ENCODE assay signal across 32 cellular contexts in genomic region chr20:63578224-63579016, GRCh38. TPM values are rescaled to one million over a fixed set of nuclear protein-coding genes. Genes with fewer than 3 reads are reported as not detected.
DNase-seq lines count a peak whose midpoint lies in the region; ATAC-seq and TF ChIP-seq lines count a peak whose summit lies in the region.
"Had no signal": no experiment of that assay in that cellular context is flagged by ENCODE, and none has a peak within 500 bp of the region (broad histone marks: within the 10 kb centered on the region; RNA-seq: fewer than 3 reads in every experiment).

No MANE protein-coding gene starts in this region.

- H3K9ac ChIP-seq in OCI-LY1 (ENCODE audit: low read length): no peak overlapping the region

- peaks cover 14% of the 10 kb centered on the region for H3K4me1 Mint-ChIP-seq in neural crest cell
- H3K4me1 Mint-ChIP-seq: GM23338, mesothelial cell of epicardium had no signal

- TF ChIP-seq CTCF in right atrium auricular region (IDR thresholded peaks at IDR 0.05) (no peak), GM10266 (IDR thresholded peaks at IDR 0.05; ENCODE audit: control insufficient read depth, insufficient read depth, low read depth, missing control alignments) (peak; percentile 27), OCI-LY1 (IDR thresholded peaks at IDR 0.05; ENCODE audit: low read length) (peak; percentile 48), neural crest cell (conservative IDR thresholded peaks at IDR 0.05) (no peak), foreskin keratinocyte (conservative IDR thresholded peaks at IDR 0.05) (no peak)

- H3K9me2 ChIP-seq in OCI-LY1 (ENCODE audit: low read depth, low read length): no peaks in the 10 kb centered on the region

- H3K4me2 ChIP-seq in OCI-LY1 (ENCODE audit: low read length): no peak overlapping the region
- H3K4me2 ChIP-seq: GM23338 had no signal

- H3F3A ChIP-seq in OCI-LY1 (ENCODE audit: insufficient read depth, low read length): no peaks in the 10 kb centered on the region

- H3K27me3 Mint-ChIP-seq in neural crest cell (ENCODE audit: low read depth): no peaks in the 10 kb centered on the region

- no peak overlapping the region for H3K4me3 Mint-ChIP-seq in neural crest cell
- H3K4me3 Mint-ChIP-seq: activated T-cell treated with anti-CD3 and anti-CD28 coated beads, Interleukin-2, amount 50 U/mL, for 4 hours; GM23338; immature natural killer cell; mesothelial cell of epicardium had no signal

- H3K36me3 ChIP-seq in right atrium auricular region (no peaks in the 10 kb centered on the region), OCI-LY1 (ENCODE audit: insufficient read depth, low read length) (no peaks in the 10 kb centered on the region)
- no peaks in the 10 kb centered on the region for H3K36me3 ChIP-seq in effector memory CD4-positive, alpha-beta T cell (ENCODE audit: control insufficient read depth, insufficient read depth, low read length)
- H3K36me3 ChIP-seq: brain microvascular endothelial cell, left lung, ovary, SJCRH30, uterus had no signal

- peaks cover 0 to 17% of the 10 kb centered on the region in 2 donors for H3K4me1 ChIP-seq in right atrium auricular region
- H3K4me1 ChIP-seq in OCI-LY1 (ENCODE audit: insufficient read depth, low read length, severe bottlenecking): peaks cover 7% of the 10 kb centered on the region
- H3K4me1 ChIP-seq in foreskin keratinocyte: no peaks in the 10 kb centered on the region
- H3K4me1 ChIP-seq in effector memory CD4-positive, alpha-beta T cell (ENCODE audit: control insufficient read depth, insufficient read depth, low read length, poor library complexity, severe bottlenecking): peaks cover 3% of the 10 kb centered on the region

- H3K36me3 Mint-ChIP-seq in neural crest cell (ENCODE audit: low read depth): no peaks in the 10 kb centered on the region
- H3K36me3 Mint-ChIP-seq: immature natural killer cell; mesothelial cell of epicardium; naive thymus-derived CD4-positive, alpha-beta T cell had no signal

- H4K20me1 ChIP-seq in OCI-LY1 (ENCODE audit: insufficient read depth, low read length): no peaks in the 10 kb centered on the region

- ATAC-seq in Right ventricle myocardium inferior: peak; percentile 21
- ATAC-seq in HG03439 (IDR thresholded peaks at IDR 0.05; ENCODE audit: unreplicated experiment): no peak
- ATAC-seq in foreskin keratinocyte: no peak
- ATAC-seq: activated T-cell treated with anti-CD3 and anti-CD28 coated beads, Interleukin-2, amount 50 U/mL, for 4 hours; left lung; naive thymus-derived CD4-positive, alpha-beta T cell had no signal

- no peaks in the 10 kb centered on the region for H3K9me3 Mint-ChIP-seq in neural crest cell
- H3K9me3 Mint-ChIP-seq: activated T-cell treated with anti-CD3 and anti-CD28 coated beads, Interleukin-2, amount 50 U/mL, for 4 hours; GM23338; immature natural killer cell; mesothelial cell of epicardium; naive thymus-derived CD4-positive, alpha-beta T cell had no signal

- H2AFZ ChIP-seq in OCI-LY1 (ENCODE audit: low read length): no peak overlapping the region
- H2AFZ ChIP-seq: GM23338 had no signal

- intact Hi-C loops in Right ventricle myocardium inferior (cut with DNase I): loop anchor here (5.0 kb wide), 1 partner anchor 136 kb away; no protein-coding TSS in a partner anchor

- DNase-seq in Right ventricle myocardium inferior (ENCODE audit: missing footprints) (no peak), right atrium auricular region (ENCODE audit: low spot score) (no peak), GM10266 (ENCODE audit: extremely low spot score) (no peak), neural crest cell (ENCODE audit: low read depth, low spot score) (no peak), foreskin keratinocyte (no peak)
- DNase-seq in effector memory CD4-positive, alpha-beta T cell: no peak
- DNase-seq: activated CD4-positive, alpha-beta T cell treated with anti-CD3 and anti-CD28 coated beads for 1 hour; activated naive CD4-positive, alpha-beta T cell; activated T-cell treated with anti-CD3 and anti-CD28 coated beads, Interleukin-2, amount 50 U/mL, for 4 hours; brain microvascular endothelial cell; effector CD8-positive, alpha-beta T cell; hippocampal formation; immature natural killer cell; Karpas-422; left lung; naive thymus-derived CD4-positive, alpha-beta T cell; NCI-H1694 treated with DMSO at 0.1 percent for 48 hours; NCI-H526 treated with DMSO at 0.1 percent for 48 hours; ovary; retina; stimulated activated CD4-positive, alpha-beta T cell treated with anti-CD3 and anti-CD28 coated beads, Interleukin-4, amount 100 ng/mL, for 24 hours; stimulated activated naive CD4-positive, alpha-beta T cell treated with Interleukin-2 at 50 U/mL for 16 hours; T-helper 1 cell; testis; uterus had no signal

- peak overlapping the region; percentile 62 for H3K27ac Mint-ChIP-seq in neural crest cell (ENCODE audit: unreplicated experiment)
- H3K27ac Mint-ChIP-seq: GM23338, immature natural killer cell, mesothelial cell of epicardium had no signal

- H3K4me3 ChIP-seq in right atrium auricular region: no peak overlapping the region
- no peak overlapping the region for H3K4me3 ChIP-seq in OCI-LY1 (ENCODE audit: low read depth, low read length, poor library complexity, severe bottlenecking)
- H3K4me3 ChIP-seq in effector memory CD4-positive, alpha-beta T cell (ENCODE audit: insufficient read depth, low read depth, low read length, poor library complexity, severe bottlenecking): no peak overlapping the region
- H3K4me3 ChIP-seq: GM23338, left lung, ovary, SJCRH30, testis, uterus had no signal

- H3K27ac ChIP-seq in right atrium auricular region: no peak overlapping the region
- H3K27ac ChIP-seq in OCI-LY1 (ENCODE audit: low read depth, low read length, poor library complexity, severe bottlenecking): no peak overlapping the region
- no peak overlapping the region for H3K27ac ChIP-seq in foreskin keratinocyte
- H3K27ac ChIP-seq in effector memory CD4-positive, alpha-beta T cell (ENCODE audit: insufficient read depth, low read length, poor library complexity, severe bottlenecking): no peak overlapping the region
- H3K27ac ChIP-seq: brain microvascular endothelial cell, C4-2B, left lung, ovary, SJCRH30, testis, uterus had no signal

- H3K9me3 ChIP-seq in right atrium auricular region (no peaks in the 10 kb centered on the region), OCI-LY1 (ENCODE audit: low read length) (no peaks in the 10 kb centered on the region)
- H3K9me3 ChIP-seq in effector memory CD4-positive, alpha-beta T cell (ENCODE audit: control insufficient read depth, low read length): no peaks in the 10 kb centered on the region
- H3K9me3 ChIP-seq: left lung, ovary, SJCRH30, testis, uterus had no signal

- no peaks in the 10 kb centered on the region for H3K79me2 ChIP-seq in OCI-LY1 (ENCODE audit: insufficient read depth, low read length)

- no peaks in the 10 kb centered on the region for H3K27me3 ChIP-seq in right atrium auricular region
- peaks cover 10% of the 10 kb centered on the region; the same call in 1 of the 2 replicates for H3K27me3 ChIP-seq in OCI-LY1 (ENCODE audit: insufficient read depth, low read length)
- H3K27me3 ChIP-seq in foreskin keratinocyte: no peaks in the 10 kb centered on the region
- H3K27me3 ChIP-seq in effector memory CD4-positive, alpha-beta T cell (replicated peaks; ENCODE audit: control insufficient read depth, insufficient read depth, low read length, poor library complexity, severe bottlenecking): no peaks in the 10 kb centered on the region
- H3K27me3 ChIP-seq: brain microvascular endothelial cell, ovary, testis, uterus had no signal

RNA-seq across cellular contexts. Expression of gene HELZ2, which starts 4.4 kb away (rescaled TPM):
- total RNA-seq in Right ventricle myocardium inferior (12.8 TPM), right atrium auricular region (10 to 100 TPM; 12.5 to 21.5 TPM), neural crest cell (22.3 and 26.5 TPM in 2 replicates), foreskin keratinocyte (65.5 and 84.8 TPM in 2 replicates)
- 13.0 and 13.6 TPM in 2 replicates for polyA plus RNA-seq in foreskin keratinocyte

RNA-seq across cellular contexts. Expression of gene FNDC11, which starts 24.5 kb away (rescaled TPM):
- total RNA-seq in Right ventricle myocardium inferior: 0.16 TPM
- not detected for total RNA-seq in right atrium auricular region
- total RNA-seq in neural crest cell: 1.5 and 1.9 TPM in 2 replicates
- total RNA-seq in foreskin keratinocyte: 0.53 and 0.78 TPM in 2 replicates
- 0.67 and 0.68 TPM in 2 replicates for polyA plus RNA-seq in foreskin keratinocyte
- polyA plus RNA-seq: immature natural killer cell had no signal

RNA-seq across cellular contexts. Expression of gene SRMS, which starts 30.9 kb away (rescaled TPM):
- total RNA-seq in Right ventricle myocardium inferior (not detected), right atrium auricular region (not detected), neural crest cell (not detected in 2 replicates), foreskin keratinocyte (0.11 and 0.17 TPM in 2 replicates)
- 0.04 and 0.09 TPM in 2 replicates for polyA plus RNA-seq in foreskin keratinocyte
- total RNA-seq: activated CD8-positive, alpha-beta memory T cell treated with anti-CD3 and anti-CD28 coated beads for 36 hours; activated T-cell treated with anti-CD3 and anti-CD28 coated beads, Interleukin-2, amount 50 U/mL, for 4 hours; left lung; mesothelial cell of epicardium; ovary; SJCRH30; uterus had no signal
- polyA plus RNA-seq: immature natural killer cell; naive thymus-derived CD4-positive, alpha-beta T cell; ovary had no signal

RNA-seq across cellular contexts. Expression of gene PTK6, which starts 41.2 kb away (rescaled TPM):
- total RNA-seq in Right ventricle myocardium inferior (0.11 TPM), right atrium auricular region (not detected), neural crest cell (not detected in 2 replicates), foreskin keratinocyte (15.7 and 21.8 TPM in 2 replicates)
- polyA plus RNA-seq in foreskin keratinocyte: 15.2 and 22.0 TPM in 2 replicates
- polyA plus RNA-seq: GM23338 had no signal

RNA-seq across cellular contexts. Expression of gene GMEB2, which starts 48.5 kb away (rescaled TPM):
- total RNA-seq in Right ventricle myocardium inferior (6.1 TPM), right atrium auricular region (1 to 10 TPM; 5.8 to 9.4 TPM), neural crest cell (14.6 and 15.2 TPM in 2 replicates), foreskin keratinocyte (10.3 and 11.2 TPM in 2 replicates)
- 6.9 and 7.2 TPM in 2 replicates for polyA plus RNA-seq in foreskin keratinocyte

Comparison
In these comparisons a context has a peak if more than half of its experiments do, and no peak if none do; other contexts are left out.
1. CTCF ChIP-seq: peak in GM10266 (single experiment) and OCI-LY1 (single experiment); none in right atrium auricular region (0 of 2), neural crest cell (single experiment) and foreskin keratinocyte (single experiment).